Comparison of ENCODE assay signal across 13 cellular contexts in genomic region chr11:1888347-1888753, GRCh38. TPM values are rescaled to one million over a fixed set of nuclear protein-coding genes. Genes with fewer than 3 reads are reported as not detected.
DNase-seq lines count a peak whose midpoint lies in the region; ATAC-seq and TF ChIP-seq lines count a peak whose summit lies in the region.
"Had no signal": no experiment of that assay in that cellular context is flagged by ENCODE, and none has a peak within 500 bp of the region (broad histone marks: within the 10 kb centered on the region; RNA-seq: fewer than 3 reads in every experiment).

No MANE protein-coding gene starts in this region.

- intact Hi-C loops in left lung (cut with DNase I) (loop anchor here in 1 of 2 donors (5.0 kb wide), 1 partner anchor 264 kb away; no protein-coding TSS in a partner anchor), stomach (cut with DNase I; ENCODE audit: low total_unique reads) (no loop called here)

- H3K27me3 ChIP-seq in left lung (peaks cover 0 to 30% of the 10 kb centered on the region in 2 donors), stomach (peaks cover 0 to 20% (median 0%) of the 10 kb centered on the region in 3 donors), mesendoderm (ENCODE audit: insufficient read depth, low read length, poor library complexity) (no peaks in the 10 kb centered on the region)

- H3K4me2 ChIP-seq in mesendoderm (ENCODE audit: low read length): no peak overlapping the region

- H3K27ac Mint-ChIP-seq in activated naive CD4-positive, alpha-beta T cell treated with anti-CD3 and anti-CD28 coated beads, Interleukin-2, amount 50 U/mL, for 24 hours: peak overlapping the region; percentile 56
- H3K27ac Mint-ChIP-seq in activated CD4-positive, alpha-beta memory T cell treated with anti-CD3 and anti-CD28 coated beads, Interleukin-2, amount 10 ng/mL, durations not matched to agents 7 days and 5 days: peak overlapping the region; percentile 94

- peaks cover 24% of the 10 kb centered on the region for H3K4me1 Mint-ChIP-seq in activated naive CD4-positive, alpha-beta T cell treated with anti-CD3 and anti-CD28 coated beads, Interleukin-2, amount 50 U/mL, for 24 hours
- H3K4me1 Mint-ChIP-seq in activated CD4-positive, alpha-beta memory T cell treated with anti-CD3 and anti-CD28 coated beads, Interleukin-2, amount 10 ng/mL, durations not matched to agents 7 days and 5 days: peaks cover 39% of the 10 kb centered on the region

- peak overlapping the region; percentile 46 for H3K4me3 Mint-ChIP-seq in activated naive CD4-positive, alpha-beta T cell treated with anti-CD3 and anti-CD28 coated beads, Interleukin-2, amount 50 U/mL, for 24 hours
- H3K4me3 Mint-ChIP-seq in activated CD4-positive, alpha-beta memory T cell treated with anti-CD3 and anti-CD28 coated beads, Interleukin-2, amount 10 ng/mL, durations not matched to agents 7 days and 5 days: peak overlapping the region; percentile 55

- TF ChIP-seq EP300 in stomach (IDR thresholded peaks at IDR 0.05): no peak

- CTCF ChIA-PET in activated CD4-positive, alpha-beta memory T cell treated with anti-CD3 and anti-CD28 coated beads, Interleukin-2, amount 10 ng/mL, durations not matched to agents 7 days and 5 days (lab: Charles Lee): interaction anchor here (0.9 to 1.6 kb wide), 4 partner anchors 35 to 194 kb away, joined by 4 to 5 read pairs (median 4); partner anchors contain the start of gene MRPL23

- DNase-seq in activated naive CD4-positive, alpha-beta T cell (lab: John Stamatoyannopoulos, UW): no peak
- DNase-seq in activated CD4-positive, alpha-beta memory T cell treated with anti-CD3 and anti-CD28 coated beads, Interleukin-2, amount 10 ng/mL, durations not matched to agents 7 days and 5 days: no peak
- peak; percentile 29 to 42 for DNase-seq in left lung
- no peak for DNase-seq in stomach
- DNase-seq in NCI-H510A (lab: John Stamatoyannopoulos, UW): no peak
- DNase-seq in cerebellar nuclear complex (lab: John Stamatoyannopoulos, UW): no peak
- no peak for DNase-seq in mesendoderm
- DNase-seq: AML-193, EL had no signal

- no peak overlapping the region for H4K5ac ChIP-seq in mesendoderm (ENCODE audit: low read length)

- H3K56ac ChIP-seq in mesendoderm (ENCODE audit: low read length): no peak overlapping the region

- TF ChIP-seq CTCF in left lung (IDR thresholded peaks at IDR 0.05) (no peak), stomach (IDR thresholded peaks at IDR 0.05) (no peak)

- peaks cover 2% of the 10 kb centered on the region for H3K36me3 Mint-ChIP-seq in activated naive CD4-positive, alpha-beta T cell treated with anti-CD3 and anti-CD28 coated beads, Interleukin-2, amount 50 U/mL, for 24 hours
- H3K36me3 Mint-ChIP-seq in activated CD4-positive, alpha-beta memory T cell treated with anti-CD3 and anti-CD28 coated beads, Interleukin-2, amount 10 ng/mL, durations not matched to agents 7 days and 5 days (ENCODE audit: low read depth): peaks cover 34% of the 10 kb centered on the region

- WGBS in stomach, 5 donors: 38 to 64% (median 49%) methylated on average over 1 to 9 of the region's 9 CpGs
- no CpG with 5 or more reads among the region's 9 CpGs for WGBS in mesendoderm (ENCODE audit: extremely low coverage, insufficient coverage, low lambda C conversion rate)

- H3K79me1 ChIP-seq in mesendoderm (ENCODE audit: low read length): no peaks in the 10 kb centered on the region

- H2BK5ac ChIP-seq in mesendoderm (ENCODE audit: low read length): no peak overlapping the region

- H3K4me1 ChIP-seq in left lung (peaks cover 0 to 27% of the 10 kb centered on the region in 2 donors), stomach (peaks cover 0 to 33% (median 10%) of the 10 kb centered on the region in 4 donors), mesendoderm (ENCODE audit: control insufficient read depth, low read depth, low read length) (no peaks in the 10 kb centered on the region)
- H3K4me1 ChIP-seq: parathyroid adenoma had no signal

- H2BK120ac ChIP-seq in mesendoderm (ENCODE audit: low read depth, low read length): no peak overlapping the region

- no peak overlapping the region for H3K4ac ChIP-seq in mesendoderm (ENCODE audit: low read depth, low read length)

- no peaks in the 10 kb centered on the region for H3K9me3 ChIP-seq in left lung
- no peaks in the 10 kb centered on the region for H3K9me3 ChIP-seq in stomach

- no peak for TF ChIP-seq POLR2A in stomach (IDR thresholded peaks at IDR 0.05)

- no peak overlapping the region for H2BK15ac ChIP-seq in mesendoderm (replicated peaks; ENCODE audit: low read depth)

- no peaks in the 10 kb centered on the region for H3K79me2 ChIP-seq in mesendoderm (ENCODE audit: control insufficient read depth, insufficient read depth, low read length)
- H3K79me2 ChIP-seq: parathyroid adenoma had no signal

- POLR2A ChIA-PET in activated CD4-positive, alpha-beta memory T cell treated with anti-CD3 and anti-CD28 coated beads, Interleukin-2, amount 10 ng/mL, durations not matched to agents 7 days and 5 days (lab: Charles Lee): interaction anchor here (1.2 to 5.6 kb wide), 6 partner anchors 10 to 77 kb away, joined by 4 to 67 read pairs (median 24); partner anchors contain the start of genes LSP1 and TNNT3

- H3K36me3 ChIP-seq in left lung (peaks cover 0 to 62% of the 10 kb centered on the region in 2 donors), stomach (peaks cover 0 to 59% (median 49%) of the 10 kb centered on the region in 4 donors), mesendoderm (ENCODE audit: control insufficient read depth, insufficient read depth, low read length) (no peaks in the 10 kb centered on the region)

- H3K9ac ChIP-seq in mesendoderm (ENCODE audit: low read length): no peak overlapping the region
- H3K9ac ChIP-seq: parathyroid adenoma had no signal

- H2AK5ac ChIP-seq in mesendoderm (ENCODE audit: low read length): no peak overlapping the region

- no peak overlapping the region for H3K27ac ChIP-seq in left lung
- peak overlapping the region in 3 of 5 donors; percentile 11 to 35 (median 32) for H3K27ac ChIP-seq in stomach
- H3K27ac ChIP-seq in mesendoderm (ENCODE audit: low read depth, low read length): no peak overlapping the region
- H3K27ac ChIP-seq: parathyroid adenoma had no signal

- no peaks in the 10 kb centered on the region for H3K27me3 Mint-ChIP-seq in activated naive CD4-positive, alpha-beta T cell treated with anti-CD3 and anti-CD28 coated beads, Interleukin-2, amount 50 U/mL, for 24 hours
- H3K27me3 Mint-ChIP-seq in activated CD4-positive, alpha-beta memory T cell treated with anti-CD3 and anti-CD28 coated beads, Interleukin-2, amount 10 ng/mL, durations not matched to agents 7 days and 5 days: no peaks in the 10 kb centered on the region

- no peaks in the 10 kb centered on the region for H3K9me3 Mint-ChIP-seq in activated naive CD4-positive, alpha-beta T cell treated with anti-CD3 and anti-CD28 coated beads, Interleukin-2, amount 50 U/mL, for 24 hours
- H3K9me3 Mint-ChIP-seq in activated CD4-positive, alpha-beta memory T cell treated with anti-CD3 and anti-CD28 coated beads, Interleukin-2, amount 10 ng/mL, durations not matched to agents 7 days and 5 days: no peaks in the 10 kb centered on the region

- no peak overlapping the region for H4K8ac ChIP-seq in mesendoderm (ENCODE audit: low read depth, low read length)

- no peak overlapping the region for H3K23ac ChIP-seq in mesendoderm (ENCODE audit: low read length)

- no peak overlapping the region for H3K4me3 ChIP-seq in left lung
- H3K4me3 ChIP-seq in stomach: no peak overlapping the region
- H3K4me3 ChIP-seq in mesendoderm (ENCODE audit: low read length): no peak overlapping the region

- H3K18ac ChIP-seq in mesendoderm (ENCODE audit: low read length): no peak overlapping the region

- no peak for ATAC-seq in left lung

RNA-seq across cellular contexts. Expression of gene PRR33, which starts 3.3 kb away (rescaled TPM):
- total RNA-seq in activated CD4-positive, alpha-beta memory T cell treated with anti-CD3 and anti-CD28 coated beads, Interleukin-2, amount 10 ng/mL, durations not matched to agents 7 days and 5 days: under 1 TPM; 0.08 TPM
- total RNA-seq in left lung (not detected), stomach (not detected)
- polyA plus RNA-seq in stomach: under 1 TPM in 1 of 3 donors, not detected in 2; 0.03 TPM
- not detected for polyA plus RNA-seq in mesendoderm (2013, experiment 1 of 2)
- polyA plus RNA-seq in mesendoderm (2013, experiment 2 of 2): 0.01 TPM
- total RNA-seq: H4, lung microvascular endothelial cell had no signal

RNA-seq across cellular contexts. Expression of gene TNNT3, which starts 31.2 kb away (rescaled TPM):
- total RNA-seq in activated CD4-positive, alpha-beta memory T cell treated with anti-CD3 and anti-CD28 coated beads, Interleukin-2, amount 10 ng/mL, durations not matched to agents 7 days and 5 days: 1 to 10 TPM; 6.6 to 9.7 TPM
- total RNA-seq in left lung (1 to 10 TPM; 2.0 to 3.0 TPM), stomach (1 to 10 TPM in 2 of 5 donors, not detected in 3; 2.3 to 7.2 TPM)
- polyA plus RNA-seq in stomach: 10 to 100 TPM in 1 of 3 donors, 1 to 10 TPM in 1, under 1 TPM in 1; 0.75 to 14.5 (median 3.1) TPM
- not detected for polyA plus RNA-seq in mesendoderm (2013, experiment 1 of 2)
- polyA plus RNA-seq in mesendoderm (2013, experiment 2 of 2): not detected
- total RNA-seq: H4, lung microvascular endothelial cell had no signal

RNA-seq across cellular contexts. Expression of gene LSP1, which starts 35.5 kb away (rescaled TPM):
- 100 to 1,000 TPM; 590 TPM for total RNA-seq in activated CD4-positive, alpha-beta memory T cell treated with anti-CD3 and anti-CD28 coated beads, Interleukin-2, amount 10 ng/mL, durations not matched to agents 7 days and 5 days
- total RNA-seq in left lung: 10 to 100 TPM; 29.8 to 76.6 TPM
- total RNA-seq in stomach: 10 to 100 TPM in 4 of 5 donors, 1 to 10 TPM in 1; 9.8 to 78.8 (median 46.8) TPM
- 100 to 1,000 TPM in 2 of 3 donors, 10 to 100 TPM in 1; 29.0 to 239 (median 155) TPM for polyA plus RNA-seq in stomach
- 0.08 TPM for polyA plus RNA-seq in mesendoderm (2013, experiment 1 of 2)
- 0.03 TPM for polyA plus RNA-seq in mesendoderm (2013, experiment 2 of 2)
- total RNA-seq: lung microvascular endothelial cell had no signal

RNA-seq across cellular contexts. Expression of gene TNNI2, which starts 49.6 kb away (rescaled TPM):
- under 1 TPM; 0.38 to 0.60 TPM for total RNA-seq in activated CD4-positive, alpha-beta memory T cell treated with anti-CD3 and anti-CD28 coated beads, Interleukin-2, amount 10 ng/mL, durations not matched to agents 7 days and 5 days
- total RNA-seq in left lung (1 to 10 TPM; 3.4 to 8.5 TPM), stomach (1 to 10 TPM in 1 of 5 donors, not detected in 4; 7.2 TPM)
- 10 to 100 TPM in 2 of 3 donors, under 1 TPM in 1; 0.93 to 23.4 (median 17.0) TPM for polyA plus RNA-seq in stomach
- polyA plus RNA-seq in mesendoderm (2013, experiment 1 of 2): not detected
- polyA plus RNA-seq in mesendoderm (2013, experiment 2 of 2): not detected
- total RNA-seq: H4, lung microvascular endothelial cell had no signal

RNA-seq across cellular contexts. Expression of gene SYT8, which starts 53.6 kb away (rescaled TPM):
- not detected for total RNA-seq in activated CD4-positive, alpha-beta memory T cell treated with anti-CD3 and anti-CD28 coated beads, Interleukin-2, amount 10 ng/mL, durations not matched to agents 7 days and 5 days
- total RNA-seq in left lung (1 to 10 TPM; 6.0 to 8.8 TPM), stomach (10 to 100 TPM in 1 of 5 donors, 1 to 10 TPM in 1, under 1 TPM in 3; 0.72 to 13.4 (median 0.92) TPM)
- polyA plus RNA-seq in stomach: 10 to 100 TPM in 1 of 3 donors, 1 to 10 TPM in 2; 1.7 to 77.3 (median 3.7) TPM
- polyA plus RNA-seq in mesendoderm (2013, experiment 1 of 2): not detected
- not detected for polyA plus RNA-seq in mesendoderm (2013, experiment 2 of 2)
- total RNA-seq: H4, lung microvascular endothelial cell had no signal

Comparison
In these comparisons a context has a peak if more than half of its experiments do, and no peak if none do; other contexts are left out.
1. DNase-seq: peak in left lung (2 of 2); none in activated naive CD4-positive, alpha-beta T cell (0 of 4), activated CD4-positive, alpha-beta memory T cell treated with anti-CD3 and anti-CD28 coated beads, Interleukin-2, amount 10 ng/mL, durations not matched to agents 7 days and 5 days (single experiment), stomach (single experiment), NCI-H510A (single experiment), cerebellar nuclear complex (0 of 2) and mesendoderm (single experiment).
2. H3K27ac ChIP-seq: peak in stomach (3 of 5); none in left lung (0 of 2) and mesendoderm (single experiment).
3. RNA of gene LSP1, which starts 35.5 kb away (total RNA-seq): 590 TPM in activated CD4-positive, alpha-beta memory T cell treated with anti-CD3 and anti-CD28 coated beads, Interleukin-2, amount 10 ng/mL, durations not matched to agents 7 days and 5 days; 29.8 to 76.6 TPM in left lung and 9.8 to 78.8 TPM in stomach; every median in the first group is over 4 times any median in the second.